9 cellular contexts compared by ENCODE assay signal in the genomic region with DNA sequence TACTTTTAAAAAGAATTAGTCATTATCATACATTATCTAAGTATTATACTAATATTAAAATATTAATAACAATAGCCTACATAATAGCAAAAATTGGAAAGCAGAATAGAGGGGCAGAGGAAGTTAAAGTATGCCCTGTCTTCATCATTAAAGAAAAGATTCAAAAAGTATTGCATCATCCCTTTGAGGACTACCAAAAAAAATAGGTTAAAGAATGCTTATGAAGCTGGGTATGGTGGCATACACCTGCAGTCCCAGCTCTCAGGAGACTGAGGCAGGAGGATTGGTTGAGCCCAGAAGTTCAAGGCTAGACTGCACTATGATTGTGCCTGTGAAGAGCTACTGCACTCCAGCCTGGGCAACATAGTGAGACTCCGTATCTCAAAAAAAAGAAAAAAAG.
"Had no signal": no experiment of that assay in that cellular context is flagged by ENCODE, and none has a peak within 500 bp of the region (broad histone marks: within the 10 kb centered on the region; RNA-seq: fewer than 3 reads in every experiment).

No MANE protein-coding gene starts in this region.

- H3K27ac ChIP-seq: GM23248, HL-60 had no signal

- H3K9me3 ChIP-seq: HAP-1 had no signal

- H3K27ac Mint-ChIP-seq: HFFc6 had no signal

- H3K9me3 Mint-ChIP-seq: HFFc6 had no signal

- H2AFZ ChIP-seq: GM23248 had no signal

- FAIRE-seq: HTR-8/SVneo had no signal

- DNase-seq: GM23248, GOT3, H7, HFFc6, KG1 had no signal

- H3K9ac ChIP-seq: GM23248 had no signal

- H3K4me3 Mint-ChIP-seq: HFFc6 had no signal

- ATAC-seq: HCT116 had no signal

- H3K4me3 ChIP-seq: GM23248, HAP-1 had no signal

- H3K4me1 ChIP-seq: HAP-1 had no signal

- H3K36me3 ChIP-seq: HAP-1 had no signal
